1 cellular context compared by ENCODE assay signal in the genomic region with DNA sequence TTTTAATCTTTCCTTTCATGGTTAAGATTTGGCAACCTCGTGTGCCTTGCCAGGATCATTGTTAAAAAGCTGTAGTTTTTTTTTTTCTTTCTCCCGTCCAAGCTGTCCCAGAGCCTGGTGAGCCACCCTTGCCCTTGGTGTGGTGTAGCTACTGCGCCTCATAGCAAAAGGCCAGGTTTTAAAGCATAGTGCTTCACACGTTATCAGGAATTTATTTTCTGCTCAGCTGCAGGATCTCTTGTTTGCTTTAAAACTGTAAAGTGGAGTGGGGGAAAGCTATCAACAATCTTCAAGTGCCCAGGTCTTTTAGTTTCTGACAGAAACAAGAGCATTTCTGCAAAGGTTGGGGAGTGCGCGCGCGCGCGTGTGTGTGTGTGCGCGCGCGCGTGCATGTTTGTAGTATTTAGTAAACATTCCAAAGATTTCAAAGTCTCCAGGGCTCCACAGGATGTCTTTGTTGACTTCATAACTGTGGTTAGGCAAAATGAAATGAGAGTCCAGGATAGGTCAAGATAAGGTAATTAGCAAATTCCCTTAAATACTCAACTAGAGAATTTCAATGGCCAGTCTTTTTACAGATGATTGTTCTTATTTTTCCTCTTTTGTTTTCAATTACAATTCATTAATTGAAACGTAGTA.
TF ChIP-seq lines count a peak whose summit lies in the region.

No MANE protein-coding gene starts in this region.

TF ChIP-seq in HepG2, 621 proteins besides CTCF, POLR2A, EP300 and RAD21 (continued from another document):
- TF ChIP-seq ZHX1 (CRISPR knock-in tag; IDR thresholded peaks at IDR 0.05; ENCODE audit: low read depth) = no peak
